In the genomic region with DNA sequence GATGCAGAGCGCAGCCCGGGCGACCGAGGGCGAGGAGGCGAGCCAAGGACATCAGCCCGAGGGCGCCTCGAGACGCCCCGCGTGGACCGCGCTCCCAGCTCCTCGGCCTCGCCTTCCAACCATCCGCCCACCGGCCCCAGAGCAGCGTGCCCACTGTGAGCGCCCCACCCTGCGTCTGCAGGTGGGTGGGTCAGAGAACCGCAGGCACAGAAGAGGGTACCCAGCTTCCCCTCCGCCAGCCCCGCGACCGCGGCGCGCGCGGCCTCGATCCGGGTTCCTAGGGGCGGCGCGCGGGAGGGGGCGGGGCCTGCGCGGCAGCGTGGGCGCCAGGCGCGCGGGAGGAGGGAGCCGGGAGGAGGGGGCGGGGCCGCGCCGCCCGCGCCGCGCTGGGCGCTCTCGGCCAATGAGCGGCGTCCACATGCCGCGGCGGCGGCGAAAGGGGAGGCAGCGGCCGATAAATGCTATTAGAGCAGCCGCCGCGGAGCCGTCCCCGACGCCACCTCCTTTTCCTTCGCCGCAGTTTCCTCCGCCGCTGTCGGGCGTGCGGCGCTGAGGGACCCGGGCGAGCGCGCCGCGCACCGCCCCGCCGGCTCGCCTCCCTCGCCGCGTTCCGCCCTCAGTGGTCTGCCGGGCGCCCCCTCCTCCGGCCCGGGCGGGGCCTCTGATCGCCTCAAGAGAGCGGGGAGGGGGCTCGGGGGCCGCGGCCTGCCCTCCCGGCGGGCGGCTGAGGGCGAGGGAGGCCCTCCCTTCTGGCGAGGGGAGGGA, we compare ENCODE assay signal across 1 cellular context.
A peak's percentile ranks its signal among the peaks of the same experiment; 100 is the strongest.
TF ChIP-seq lines count a peak whose summit lies in the region.

Gene ATP2A2 (plus strand): TSS at position 464 of the 765 bp plus-strand sequence. CDS start 543 bp downstream, outside the sequence.

TF ChIP-seq in K562, 482 proteins besides CTCF, POLR2A, EP300 and RAD21 (continued from another document and continues in another):
- TF ChIP-seq CHAMP1 (IDR thresholded peaks at IDR 0.05) (no peak), RREB1 (CRISPR knock-in tag; IDR thresholded peaks at IDR 0.05) (no peak; the same call in 1 of the 2 replicates), L3MBTL2 (IDR thresholded peaks at IDR 0.05) (peak; percentile 92), KDM2B (CRISPR knock-in tag; IDR thresholded peaks at IDR 0.05) (0 out of 2 replicates have a peak, but pooled peaks have one; percentile 21), IRF1 (CRISPR knock-in tag; IDR thresholded peaks at IDR 0.05; ENCODE audit: borderline replicate concordance) (no peak), ZNF507 (tag; conservative IDR thresholded peaks at IDR 0.05) (no peak), SNIP1 (IDR thresholded peaks at IDR 0.05; ENCODE audit: low read depth) (no peak), ZKSCAN8 (CRISPR knock-in tag; IDR thresholded peaks at IDR 0.05) (no peak), TCF3 (CRISPR knock-in tag; IDR thresholded peaks at IDR 0.05) (0 out of 2 replicates have a peak, but pooled peaks have one; percentile 3), CAMTA2 (CRISPR knock-in tag; conservative IDR thresholded peaks at IDR 0.05) (no peak), U2AF2 (optimal IDR thresholded peaks at IDR 0.05; ENCODE audit: low read depth, low read length) (no peak), ZNF318 (IDR thresholded peaks at IDR 0.05; ENCODE audit: borderline replicate concordance in 1 of 2, low read depth in 1 of 2) (no peak), NBN (IDR thresholded peaks at IDR 0.05; ENCODE audit: low read depth) (no peak), NR1H2 (CRISPR knock-in tag; IDR thresholded peaks at IDR 0.05) (no peak), REST (CRISPR knock-in tag; IDR thresholded peaks at IDR 0.05; ENCODE audit: low read depth) (peak; percentile 28; the same call in 1 of the 2 replicates), SRSF1 (IDR thresholded peaks at IDR 0.05; ENCODE audit: low read depth, low read length) (no peak), SLC30A9 (CRISPR knock-in tag; IDR thresholded peaks at IDR 0.05) (no peak), RUNX1 (IDR thresholded peaks at IDR 0.05; ENCODE audit: low read depth) (no peak), MAFF (IDR thresholded peaks at IDR 0.05; ENCODE audit: low read length) (no peak), NR2C1 (IDR thresholded peaks at IDR 0.05) (no peak), NR2C1 (tag; IDR thresholded peaks at IDR 0.05) (no peak), CCNT2 (IDR thresholded peaks at IDR 0.05; ENCODE audit: borderline replicate concordance, extremely low read depth, insufficient read length, low read depth, low read length) (peak; percentile 86), NFATC3 (IDR thresholded peaks at IDR 0.05) (no peak)
- TF ChIP-seq, protein P1, sequence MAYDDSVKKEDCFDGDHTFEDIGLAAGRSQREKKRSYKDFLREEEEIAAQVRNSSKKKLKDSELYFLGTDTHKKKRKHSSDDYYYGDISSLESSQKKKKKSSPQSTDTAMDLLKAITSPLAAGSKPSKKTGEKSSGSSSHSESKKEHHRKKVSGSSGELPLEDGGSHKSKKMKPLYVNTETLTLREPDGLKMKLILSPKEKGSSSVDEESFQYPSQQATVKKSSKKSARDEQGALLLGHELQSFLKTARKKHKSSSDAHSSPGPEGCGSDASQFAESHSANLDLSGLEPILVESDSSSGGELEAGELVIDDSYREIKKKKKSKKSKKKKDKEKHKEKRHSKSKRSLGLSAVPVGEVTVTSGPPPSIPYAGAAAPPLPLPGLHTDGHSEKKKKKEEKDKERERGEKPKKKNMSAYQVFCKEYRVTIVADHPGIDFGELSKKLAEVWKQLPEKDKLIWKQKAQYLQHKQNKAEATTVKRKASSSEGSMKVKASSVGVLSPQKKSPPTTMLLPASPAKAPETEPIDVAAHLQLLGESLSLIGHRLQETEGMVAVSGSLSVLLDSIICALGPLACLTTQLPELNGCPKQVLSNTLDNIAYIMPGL (CRISPR knock-in tag; IDR thresholded peaks at IDR 0.05) = no peak; the same call in 1 of the 2 replicates
- TF ChIP-seq, protein P2, sequence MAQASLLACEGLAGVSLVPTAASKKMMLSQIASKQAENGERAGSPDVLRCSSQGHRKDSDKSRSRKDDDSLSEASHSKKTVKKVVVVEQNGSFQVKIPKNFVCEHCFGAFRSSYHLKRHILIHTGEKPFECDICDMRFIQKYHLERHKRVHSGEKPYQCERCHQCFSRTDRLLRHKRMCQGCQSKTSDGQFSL (CRISPR knock-in tag; IDR thresholded peaks at IDR 0.05) = 0 out of 2 replicates have a peak, but pooled peaks have one; percentile 11
- TF ChIP-seq, protein P2 (tag; IDR thresholded peaks at IDR 0.05) = no peak
